ENCODE assay signal across 15 cellular contexts in genomic region chr5:178576591-178577351, GRCh38. TPM values are rescaled to one million over a fixed set of nuclear protein-coding genes. Genes with fewer than 3 reads are reported as not detected.
DNase-seq lines count a peak whose midpoint lies in the region; ATAC-seq and TF ChIP-seq lines count a peak whose summit lies in the region.
"Had no signal": no experiment of that assay in that cellular context is flagged by ENCODE, and none has a peak within 500 bp of the region (broad histone marks: within the 10 kb centered on the region; RNA-seq: fewer than 3 reads in every experiment).

No MANE protein-coding gene starts in this region.

- 3 to 7% (median 5%) methylated on average over 28 to 92 of the region's 92 CpGs for WGBS in heart left ventricle, 4 donors
- WGBS in mesodermal cell (ENCODE audit: insufficient coverage in 2 of 2), 2 experiments: 8 to 9% methylated on average over 67 to 72 of the region's 92 CpGs
- WGBS in testis, 2 donors: 4% methylated on average over 69 of the region's 92 CpGs; no CpG with 5 or more reads in 1 of the 2 donors

- H3K4me1 ChIP-seq in ascending aorta (peaks cover 0 to 3% of the 10 kb centered on the region in 2 donors), heart left ventricle (peaks cover 0 to 21% (median 0%) of the 10 kb centered on the region in 12 donors), mesodermal cell (ENCODE audit: control insufficient read depth, insufficient read depth, low read length, poor library complexity, severe bottlenecking) (no peaks in the 10 kb centered on the region), testis (no peaks in the 10 kb centered on the region)
- H3K4me1 ChIP-seq: parathyroid adenoma, SJCRH30 had no signal

- H3K9me3 ChIP-seq in ascending aorta: peaks cover 0 to 3% of the 10 kb centered on the region in 2 donors
- H3K9me3 ChIP-seq in heart left ventricle: peaks cover 0 to 9% (median 0%) of the 10 kb centered on the region in 12 donors
- peaks cover 7% of the 10 kb centered on the region for H3K9me3 ChIP-seq in mesodermal cell (ENCODE audit: control insufficient read depth, low read length)
- no peaks in the 10 kb centered on the region for H3K9me3 ChIP-seq in testis

- no peaks in the 10 kb centered on the region for H3K36me3 ChIP-seq in ascending aorta
- H3K36me3 ChIP-seq in heart left ventricle: no peaks in the 10 kb centered on the region
- H3K36me3 ChIP-seq in mesodermal cell (ENCODE audit: control insufficient read depth, insufficient read depth, low read length): no peaks in the 10 kb centered on the region
- no peaks in the 10 kb centered on the region for H3K36me3 ChIP-seq in testis (ENCODE audit: low read depth, missing control alignments)
- H3K36me3 ChIP-seq: SJCRH30 had no signal

- no peak for TF ChIP-seq POLR2A in heart left ventricle (IDR thresholded peaks at IDR 0.05)
- TF ChIP-seq POLR2A in testis (IDR thresholded peaks at IDR 0.05): no peak

- intact Hi-C loops in ascending aorta (cut with DNase I): no loop called here
- intact Hi-C loops in heart left ventricle (cut with DNase I): no loop called here
- intact Hi-C loops in testis (cut with DNase I; ENCODE audit: low total_unique reads): no loop called here

- peak in 3 of 4 donors; percentile 39 to 61 (median 44) for ATAC-seq in heart left ventricle
- ATAC-seq: stimulated activated effector memory CD8-positive, alpha-beta T cell treated with anti-CD3 and anti-CD28 coated beads, Interleukin-12 subunit alpha, Interleukin-12 subunit beta, amount 100 ng/mL, for 72 hours had no signal

- POLR2A ChIA-PET in GM10248 (lab: Yijun Ruan, JAX): no interaction called here

- H3K27ac ChIP-seq in ascending aorta: no peak overlapping the region
- H3K27ac ChIP-seq in heart left ventricle: peak overlapping the region in 3 of 12 donors; percentile 20 to 34 (median 24)
- H3K27ac ChIP-seq in mesodermal cell (ENCODE audit: low read depth, low read length, severe bottlenecking): no peak overlapping the region
- H3K27ac ChIP-seq in testis: peak overlapping the region in 1 of 2 donors; percentile 9
- H3K27ac ChIP-seq: C4-2B, parathyroid adenoma, SJCRH30 had no signal

- TF ChIP-seq CTCF in ascending aorta (IDR thresholded peaks at IDR 0.05): no peak
- no peak for TF ChIP-seq CTCF in heart left ventricle (IDR thresholded peaks at IDR 0.05)
- no peak for TF ChIP-seq CTCF in testis (IDR thresholded peaks at IDR 0.05)
- no peak for TF ChIP-seq CTCF in GM10248 (IDR thresholded peaks at IDR 0.05; ENCODE audit: control extremely low read depth, extremely low read depth, low read depth, missing control alignments)

- no peak for DNase-seq in ascending aorta (ENCODE audit: low spot score in 2 of 2)
- DNase-seq in heart left ventricle: no peak
- DNase-seq in testis: no peak
- no peak for DNase-seq in GM10248 (ENCODE audit: extremely low spot score)
- DNase-seq in HuH-7 (ENCODE audit: low spot score): no peak
- DNase-seq in activated T-cell treated with anti-CD3 and anti-CD28 coated beads for 4 hours: no peak
- no peak for DNase-seq in NCI-H2081 treated with DMSO at 0.1 percent for 48 hours (lab: John Stamatoyannopoulos, UW)
- DNase-seq: HFFc6; NCI-H1694 treated with DMSO at 0.1 percent for 48 hours; SJCRH30; stimulated activated CD4-positive, alpha-beta T cell treated with anti-CD3 and anti-CD28 coated beads, Interleukin-2, amount 100 ng/mL, for 48 hours had no signal

- H3K4me3 ChIP-seq in ascending aorta: peak overlapping the region; percentile 33 to 45
- peak overlapping the region in 10 of 12 donors; percentile 22 to 52 (median 44) for H3K4me3 ChIP-seq in heart left ventricle
- peak overlapping the region; percentile 28 for H3K4me3 ChIP-seq in mesodermal cell (ENCODE audit: extremely low read depth, insufficient read depth, low read length, poor library complexity, severe bottlenecking)
- peak overlapping the region; percentile 19 to 50 for H3K4me3 ChIP-seq in testis
- H3K4me3 ChIP-seq: SJCRH30 had no signal

- peaks cover 5% of the 10 kb centered on the region for H3K27me3 ChIP-seq in ascending aorta
- peaks cover 0 to 37% (median 9%) of the 10 kb centered on the region in 9 donors for H3K27me3 ChIP-seq in heart left ventricle
- no peaks in the 10 kb centered on the region for H3K27me3 ChIP-seq in testis
- H3K27me3 ChIP-seq: SJCRH30 had no signal

- CTCF ChIA-PET in GM10248 (lab: Yijun Ruan, JAX): no interaction called here

RNA-seq across cellular contexts. Expression of gene COL23A1, which starts 13.4 kb away (rescaled TPM):
- 4.3 TPM for total RNA-seq in ascending aorta
- total RNA-seq in heart left ventricle: 10 to 100 TPM in 8 of 9 donors, 1 to 10 TPM in 1; 6.0 to 33.0 (median 21.2) TPM
- polyA plus RNA-seq in heart left ventricle: 1 to 10 TPM; 7.2 to 9.3 TPM
- 9.1 TPM for polyA plus RNA-seq in mesodermal cell (2013, experiment 1 of 2)
- 6.4 TPM for polyA plus RNA-seq in mesodermal cell (2013, experiment 2 of 2)
- total RNA-seq in testis: 1 to 10 TPM; 5.0 to 5.5 TPM
- 4.3 TPM for polyA plus RNA-seq in testis (ENCODE audit: insufficient read depth, low read depth, low replicate concordance)
- total RNA-seq: HFFc6, SJCRH30 had no signal

RNA-seq across cellular contexts. Expression of gene CLK4, which starts 50.1 kb away (rescaled TPM):
- 17.6 TPM for total RNA-seq in ascending aorta
- total RNA-seq in heart left ventricle: 10 to 100 TPM in 8 of 9 donors, 1 to 10 TPM in 1; 9.9 to 24.0 (median 16.3) TPM
- 10 to 100 TPM in 1 of 2 donors, 1 to 10 TPM in 1; 5.2 to 23.4 TPM for polyA plus RNA-seq in heart left ventricle
- polyA plus RNA-seq in mesodermal cell (2013, experiment 1 of 2): 15.4 TPM
- polyA plus RNA-seq in mesodermal cell (2013, experiment 2 of 2): 19.6 TPM
- total RNA-seq in testis: 10 to 100 TPM; 55.1 to 61.7 TPM
- polyA plus RNA-seq in testis (ENCODE audit: insufficient read depth, low read depth, low replicate concordance): 29.3 TPM
